Comparison of ENCODE assay signal across 2 cellular contexts in the genomic region with DNA sequence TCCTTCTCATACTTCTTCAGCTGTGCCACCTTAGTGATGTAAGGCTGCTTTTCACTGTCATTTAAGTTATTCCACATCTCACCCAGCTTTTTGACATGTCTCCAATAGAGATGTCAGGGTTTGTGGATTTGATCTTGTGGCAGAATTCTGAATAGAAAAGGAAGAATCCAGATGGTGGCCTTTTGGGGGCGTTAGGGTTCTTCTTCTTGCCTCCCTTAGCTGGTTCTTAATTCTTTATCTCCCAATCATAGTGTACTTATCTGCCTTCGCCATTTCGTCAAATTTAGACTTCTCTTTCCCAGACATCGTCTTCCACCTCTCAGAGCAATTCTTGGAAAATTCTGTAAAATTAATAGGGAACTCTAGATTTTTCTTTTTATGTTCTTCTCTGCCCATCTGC.
TF ChIP-seq lines count a peak whose summit lies in the region.

No MANE protein-coding gene starts in this region.

TF ChIP-seq in GM23338, 12 proteins besides CTCF, POLR2A, EP300 and RAD21 (continued from another document):
- TF ChIP-seq POLR2AphosphoS5 (IDR thresholded peaks at IDR 0.05; ENCODE audit: low read depth), result no peak
- no peak for TF ChIP-seq CREB1 (CRISPR knock-in tag; IDR thresholded peaks at IDR 0.05; ENCODE audit: low read depth)
- TF ChIP-seq ZNF331 (CRISPR knock-in tag; IDR thresholded peaks at IDR 0.05; ENCODE audit: low read depth), result no peak
- TF ChIP-seq EZH2 (IDR thresholded peaks at IDR 0.05; ENCODE audit: low read depth, unreplicated experiment), result no peak
- TF ChIP-seq, protein P1, sequence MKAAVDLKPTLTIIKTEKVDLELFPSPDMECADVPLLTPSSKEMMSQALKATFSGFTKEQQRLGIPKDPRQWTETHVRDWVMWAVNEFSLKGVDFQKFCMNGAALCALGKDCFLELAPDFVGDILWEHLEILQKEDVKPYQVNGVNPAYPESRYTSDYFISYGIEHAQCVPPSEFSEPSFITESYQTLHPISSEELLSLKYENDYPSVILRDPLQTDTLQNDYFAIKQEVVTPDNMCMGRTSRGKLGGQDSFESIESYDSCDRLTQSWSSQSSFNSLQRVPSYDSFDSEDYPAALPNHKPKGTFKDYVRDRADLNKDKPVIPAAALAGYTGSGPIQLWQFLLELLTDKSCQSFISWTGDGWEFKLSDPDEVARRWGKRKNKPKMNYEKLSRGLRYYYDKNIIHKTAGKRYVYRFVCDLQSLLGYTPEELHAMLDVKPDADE (IDR thresholded peaks at IDR 0.05), result no peak
- TF ChIP-seq, protein P2, sequence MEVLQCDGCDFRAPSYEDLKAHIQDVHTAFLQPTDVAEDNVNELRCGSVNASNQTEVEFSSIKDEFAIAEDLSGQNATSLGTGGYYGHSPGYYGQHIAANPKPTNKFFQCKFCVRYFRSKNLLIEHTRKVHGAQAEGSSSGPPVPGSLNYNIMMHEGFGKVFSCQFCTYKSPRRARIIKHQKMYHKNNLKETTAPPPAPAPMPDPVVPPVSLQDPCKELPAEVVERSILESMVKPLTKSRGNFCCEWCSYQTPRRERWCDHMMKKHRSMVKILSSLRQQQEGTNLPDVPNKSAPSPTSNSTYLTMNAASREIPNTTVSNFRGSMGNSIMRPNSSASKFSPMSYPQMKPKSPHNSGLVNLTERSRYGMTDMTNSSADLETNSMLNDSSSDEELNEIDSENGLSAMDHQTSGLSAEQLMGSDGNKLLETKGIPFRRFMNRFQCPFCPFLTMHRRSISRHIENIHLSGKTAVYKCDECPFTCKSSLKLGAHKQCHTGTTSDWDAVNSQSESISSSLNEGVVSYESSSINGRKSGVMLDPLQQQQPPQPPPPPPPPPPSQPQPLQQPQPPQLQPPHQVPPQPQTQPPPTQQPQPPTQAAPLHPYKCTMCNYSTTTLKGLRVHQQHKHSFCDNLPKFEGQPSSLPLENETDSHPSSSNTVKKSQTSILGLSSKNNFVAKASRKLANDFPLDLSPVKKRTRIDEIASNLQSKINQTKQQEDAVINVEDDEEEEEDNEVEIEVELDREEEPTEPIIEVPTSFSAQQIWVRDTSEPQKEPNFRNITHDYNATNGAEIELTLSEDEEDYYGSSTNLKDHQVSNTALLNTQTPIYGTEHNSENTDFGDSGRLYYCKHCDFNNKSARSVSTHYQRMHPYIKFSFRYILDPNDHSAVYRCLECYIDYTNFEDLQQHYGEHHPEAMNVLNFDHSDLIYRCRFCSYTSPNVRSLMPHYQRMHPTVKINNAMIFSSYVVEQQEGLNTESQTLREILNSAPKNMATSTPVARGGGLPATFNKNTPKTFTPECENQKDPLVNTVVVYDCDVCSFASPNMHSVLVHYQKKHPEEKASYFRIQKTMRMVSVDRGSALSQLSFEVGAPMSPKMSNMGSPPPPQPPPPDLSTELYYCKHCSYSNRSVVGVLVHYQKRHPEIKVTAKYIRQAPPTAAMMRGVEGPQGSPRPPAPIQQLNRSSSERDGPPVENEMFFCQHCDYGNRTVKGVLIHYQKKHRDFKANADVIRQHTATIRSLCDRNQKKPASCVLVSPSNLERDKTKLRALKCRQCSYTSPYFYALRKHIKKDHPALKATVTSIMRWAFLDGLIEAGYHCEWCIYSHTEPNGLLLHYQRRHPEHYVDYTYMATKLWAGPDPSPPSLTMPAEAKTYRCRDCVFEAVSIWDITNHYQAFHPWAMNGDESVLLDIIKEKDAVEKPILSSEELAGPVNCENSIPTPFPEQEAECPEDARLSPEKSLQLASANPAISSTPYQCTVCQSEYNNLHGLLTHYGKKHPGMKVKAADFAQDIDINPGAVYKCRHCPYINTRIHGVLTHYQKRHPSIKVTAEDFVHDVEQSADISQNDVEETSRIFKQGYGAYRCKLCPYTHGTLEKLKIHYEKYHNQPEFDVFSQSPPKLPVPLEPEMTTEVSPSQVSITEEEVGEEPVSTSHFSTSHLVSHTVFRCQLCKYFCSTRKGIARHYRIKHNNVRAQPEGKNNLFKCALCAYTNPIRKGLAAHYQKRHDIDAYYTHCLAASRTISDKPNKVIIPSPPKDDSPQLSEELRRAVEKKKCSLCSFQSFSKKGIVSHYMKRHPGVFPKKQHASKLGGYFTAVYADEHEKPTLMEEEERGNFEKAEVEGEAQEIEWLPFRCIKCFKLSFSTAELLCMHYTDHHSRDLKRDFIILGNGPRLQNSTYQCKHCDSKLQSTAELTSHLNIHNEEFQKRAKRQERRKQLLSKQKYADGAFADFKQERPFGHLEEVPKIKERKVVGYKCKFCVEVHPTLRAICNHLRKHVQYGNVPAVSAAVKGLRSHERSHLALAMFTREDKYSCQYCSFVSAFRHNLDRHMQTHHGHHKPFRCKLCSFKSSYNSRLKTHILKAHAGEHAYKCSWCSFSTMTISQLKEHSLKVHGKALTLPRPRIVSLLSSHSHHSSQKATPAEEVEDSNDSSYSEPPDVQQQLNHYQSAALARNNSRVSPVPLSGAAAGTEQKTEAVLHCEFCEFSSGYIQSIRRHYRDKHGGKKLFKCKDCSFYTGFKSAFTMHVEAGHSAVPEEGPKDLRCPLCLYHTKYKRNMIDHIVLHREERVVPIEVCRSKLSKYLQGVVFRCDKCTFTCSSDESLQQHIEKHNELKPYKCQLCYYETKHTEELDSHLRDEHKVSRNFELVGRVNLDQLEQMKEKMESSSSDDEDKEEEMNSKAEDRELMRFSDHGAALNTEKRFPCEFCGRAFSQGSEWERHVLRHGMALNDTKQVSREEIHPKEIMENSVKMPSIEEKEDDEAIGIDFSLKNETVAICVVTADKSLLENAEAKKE (CRISPR knock-in tag; IDR thresholded peaks at IDR 0.05), result no peak

TF ChIP-seq in H1, 55 proteins besides CTCF, POLR2A, EP300 and RAD21 (continued from another document):
- TF ChIP-seq CTBP2 (IDR thresholded peaks at IDR 0.05; ENCODE audit: borderline replicate concordance, insufficient read depth, insufficient read length, low read length) (no peak), CREB1 (IDR thresholded peaks at IDR 0.05) (no peak), BACH1 (IDR thresholded peaks at IDR 0.05; ENCODE audit: low read length) (no peak), RNF2 (IDR thresholded peaks at IDR 0.05; ENCODE audit: borderline replicate concordance, low read depth, low read length, missing control alignments, poor library complexity, severe bottlenecking) (no peak), NRF1 (IDR thresholded peaks at IDR 0.05; ENCODE audit: low read depth, low read length) (no peak)
